In the genomic region with DNA sequence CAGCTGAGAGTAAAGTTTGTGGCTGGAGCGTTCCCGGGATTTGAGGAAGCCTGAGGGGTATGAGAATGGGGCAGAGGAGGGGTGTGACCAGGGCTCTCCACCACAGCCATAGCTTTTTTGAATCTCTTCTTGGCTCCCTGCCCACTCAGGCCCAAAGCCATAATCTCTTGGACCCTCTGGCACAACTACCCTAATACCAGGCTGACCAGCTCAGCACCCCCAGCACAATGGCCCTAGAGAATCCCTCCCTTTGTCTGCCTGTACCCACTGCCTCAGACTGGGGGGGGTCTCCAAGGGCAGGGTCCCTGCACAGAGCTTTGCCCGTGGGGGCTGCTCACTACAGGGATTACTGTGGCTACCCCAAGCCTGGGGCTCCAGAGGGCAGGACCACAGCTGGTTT, we compare ENCODE assay signal across 2 cellular contexts.
TF ChIP-seq lines count a peak whose summit lies in the region.

No MANE protein-coding gene starts in this region.

TF ChIP-seq in SK-N-SH, 30 proteins besides CTCF, POLR2A, EP300 and RAD21 (continued from another document):
- TF ChIP-seq SIN3A (IDR thresholded peaks at IDR 0.05; ENCODE audit: borderline replicate concordance, low read depth, low read length) = no peak
- TF ChIP-seq USF1 (IDR thresholded peaks at IDR 0.05; ENCODE audit: borderline replicate concordance, low read depth) = no peak
- TF ChIP-seq YY1 (IDR thresholded peaks at IDR 0.05; ENCODE audit: low read depth) = no peak
- no peak for TF ChIP-seq GATA2 (CRISPR knock-in tag; IDR thresholded peaks at IDR 0.05)
- TF ChIP-seq USF2 (IDR thresholded peaks at IDR 0.05; ENCODE audit: borderline replicate concordance, low read depth, low read length) = no peak
- no peak for TF ChIP-seq NRF1 (IDR thresholded peaks at IDR 0.05; ENCODE audit: low read depth, low read length)
- TF ChIP-seq JUND (IDR thresholded peaks at IDR 0.05) = no peak
- TF ChIP-seq TCF12 (IDR thresholded peaks at IDR 0.05) = no peak
- TF ChIP-seq MEF2A (IDR thresholded peaks at IDR 0.05; ENCODE audit: borderline replicate concordance, low read depth) = no peak
- no peak for TF ChIP-seq SMC3 (IDR thresholded peaks at IDR 0.05; ENCODE audit: low read depth, low read length)
- TF ChIP-seq, protein P1, sequence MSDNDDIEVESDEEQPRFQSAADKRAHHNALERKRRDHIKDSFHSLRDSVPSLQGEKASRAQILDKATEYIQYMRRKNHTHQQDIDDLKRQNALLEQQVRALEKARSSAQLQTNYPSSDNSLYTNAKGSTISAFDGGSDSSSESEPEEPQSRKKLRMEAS (IDR thresholded peaks at IDR 0.05; ENCODE audit: low read depth) = no peak
- TF ChIP-seq EZH2phosphoT487 (IDR thresholded peaks at IDR 0.05; ENCODE audit: borderline replicate concordance, low read depth) = no peak

TF ChIP-seq in SK-N-SH treated with all-trans-retinoic acid at 6 μM for 48 hours, 23 proteins besides CTCF, POLR2A, EP300 and RAD21 (continued from another document):
- TF ChIP-seq ARNTL (CRISPR knock-in tag; IDR thresholded peaks at IDR 0.05; ENCODE audit: borderline replicate concordance, low read depth) (no peak), ZNF565 (CRISPR knock-in tag; conservative IDR thresholded peaks at IDR 0.05; ENCODE audit: low read depth) (no peak), ZFP30 (CRISPR knock-in tag; IDR thresholded peaks at IDR 0.05) (no peak), ZC3H10 (CRISPR knock-in tag; IDR thresholded peaks at IDR 0.05) (no peak), GLIS3 (CRISPR knock-in tag; IDR thresholded peaks at IDR 0.05) (no peak), PATZ1 (CRISPR knock-in tag; IDR thresholded peaks at IDR 0.05; ENCODE audit: borderline replicate concordance) (no peak), TOX (CRISPR knock-in tag; IDR thresholded peaks at IDR 0.05; ENCODE audit: borderline replicate concordance) (no peak), OSR1 (CRISPR knock-in tag; IDR thresholded peaks at IDR 0.05) (no peak), ESRRG (CRISPR knock-in tag; IDR thresholded peaks at IDR 0.05) (no peak), SNAI2 (CRISPR knock-in tag; IDR thresholded peaks at IDR 0.05) (no peak), BACH2 (CRISPR knock-in tag; IDR thresholded peaks at IDR 0.05; ENCODE audit: borderline replicate concordance) (no peak), CSDC2 (CRISPR knock-in tag; IDR thresholded peaks at IDR 0.05) (no peak), POU6F1 (CRISPR knock-in tag; IDR thresholded peaks at IDR 0.05; ENCODE audit: borderline replicate concordance, low read depth) (no peak), TSHZ2 (CRISPR knock-in tag; IDR thresholded peaks at IDR 0.05) (no peak), ZFP3 (CRISPR knock-in tag; IDR thresholded peaks at IDR 0.05) (no peak)
- TF ChIP-seq, protein P2, sequence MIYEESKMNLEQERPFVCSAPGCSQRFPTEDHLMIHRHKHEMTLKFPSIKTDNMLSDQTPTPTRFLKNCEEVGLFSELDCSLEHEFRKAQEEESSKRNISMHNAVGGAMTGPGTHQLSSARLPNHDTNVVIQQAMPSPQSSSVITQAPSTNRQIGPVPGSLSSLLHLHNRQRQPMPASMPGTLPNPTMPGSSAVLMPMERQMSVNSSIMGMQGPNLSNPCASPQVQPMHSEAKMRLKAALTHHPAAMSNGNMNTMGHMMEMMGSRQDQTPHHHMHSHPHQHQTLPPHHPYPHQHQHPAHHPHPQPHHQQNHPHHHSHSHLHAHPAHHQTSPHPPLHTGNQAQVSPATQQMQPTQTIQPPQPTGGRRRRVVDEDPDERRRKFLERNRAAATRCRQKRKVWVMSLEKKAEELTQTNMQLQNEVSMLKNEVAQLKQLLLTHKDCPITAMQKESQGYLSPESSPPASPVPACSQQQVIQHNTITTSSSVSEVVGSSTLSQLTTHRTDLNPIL (CRISPR knock-in tag; IDR thresholded peaks at IDR 0.05; ENCODE audit: low read depth) = no peak
